In genomic region chr22:46514592-46515207, GRCh38 we compare ENCODE assay signal across 13 cellular contexts. TPM values are rescaled to one million over a fixed set of nuclear protein-coding genes. Genes with fewer than 3 reads are reported as not detected.
DNase-seq lines count a peak whose midpoint lies in the region; ATAC-seq and TF ChIP-seq lines count a peak whose summit lies in the region.
"Had no signal": no experiment of that assay in that cellular context is flagged by ENCODE, and none has a peak within 500 bp of the region (broad histone marks: within the 10 kb centered on the region; RNA-seq: fewer than 3 reads in every experiment).

No MANE protein-coding gene starts in this region.

- H3K27me3 ChIP-seq in IMR-90 (ENCODE audit: control insufficient read depth, insufficient read depth, low read length), result peaks cover 6% of the 10 kb centered on the region; the same call in 1 of the 2 replicates
- H3K27me3 ChIP-seq: testis had no signal

- H4K91ac ChIP-seq in IMR-90 (ENCODE audit: insufficient read depth, low read depth, low read length), result no peak overlapping the region

- H2BK5ac ChIP-seq in IMR-90 (ENCODE audit: low read depth, low read length, poor library complexity, severe bottlenecking), result peak overlapping the region; percentile 19

- no peak overlapping the region for H4K5ac ChIP-seq in IMR-90 (ENCODE audit: low read depth, low read length)

- no peaks in the 10 kb centered on the region for H4K20me1 ChIP-seq in IMR-90 (ENCODE audit: insufficient read depth, low read length)

- H2AFZ ChIP-seq in IMR-90 (replicated peaks; ENCODE audit: low read length, poor library complexity), result peak overlapping the region; percentile 85

- no peaks in the 10 kb centered on the region for H3K9me1 ChIP-seq in IMR-90 (ENCODE audit: insufficient read depth, low read length)

- intact Hi-C loops in IMR-90 (cut with micrococcal nuclease), result no loop called here

- no peak overlapping the region for H3K14ac ChIP-seq in IMR-90 (replicated peaks; ENCODE audit: low read depth, low read length)

- peaks cover 6% of the 10 kb centered on the region for H3K27me3 Mint-ChIP-seq in brain

- H3K56ac ChIP-seq in IMR-90 (ENCODE audit: extremely low read depth, insufficient read depth, low read length), result no peak overlapping the region

- DNase-seq in AG08396 (ENCODE audit: low spot score) (peak; percentile 76), IMR-90 (peak; percentile 69), iris pigment epithelial cell (ENCODE audit: low read depth) (peak; percentile 39), NCI-H128 (lab: John Stamatoyannopoulos, UW; ENCODE audit: unreplicated experiment) (no peak), DMS79 (lab: John Stamatoyannopoulos, UW) (no peak), GDM1 (lab: John Stamatoyannopoulos, UW) (no peak), cerebellum (ENCODE audit: low spot score) (no peak)
- DNase-seq: glutamatergic neuron, NCI-H446, SIG-M5, testis had no signal

- H3K4ac ChIP-seq in IMR-90 (ENCODE audit: low read depth, low read length), result no peak overlapping the region

- peak overlapping the region; percentile 55; the same call in 1 of the 2 replicates for H2BK120ac ChIP-seq in IMR-90 (ENCODE audit: low read depth, low read length)

- dilution Hi-C loops in IMR-90 (cut with HindIII; ENCODE audit: low sequenced_read_pairs, unreplicated experiment), result no loop called here

- no peak overlapping the region for H3K23ac ChIP-seq in IMR-90 (ENCODE audit: low read depth, low read length)

- 43% methylated on average over 5 of the region's 16 CpGs; no CpG with 5 or more reads in 1 of the 2 experiments for WGBS in IMR-90 (ENCODE audit: extremely low coverage in 2 of 2, insufficient read length in 1 of 2), 2 experiments

- TF ChIP-seq RAD21 in IMR-90 (IDR thresholded peaks at IDR 0.05; ENCODE audit: low read length), result no peak

- TF ChIP-seq CTCF in IMR-90 (conservative IDR thresholded peaks at IDR 0.05; ENCODE audit: low read depth, low read length), result no peak
- no peak for TF ChIP-seq CTCF in brain (conservative IDR thresholded peaks at IDR 0.05)

- no peak overlapping the region for H3K4me3 Mint-ChIP-seq in brain
- H3K4me3 Mint-ChIP-seq: activated T-helper 1 cell treated with anti-CD3 and anti-CD28 coated beads, Interleukin-12 subunit alpha, Interleukin-12 subunit beta, Interleukin-2, Interleukin-4 antibody, amounts not matched to agents 30 ng/mL and 10 ng/mL and 1 ng/mL, durations not matched to agents 14 hours and 24 hours and 36 hours had no signal

- peaks cover 58% of the 10 kb centered on the region for H3K4me1 Mint-ChIP-seq in brain

- no peak overlapping the region for H3K18ac ChIP-seq in IMR-90 (ENCODE audit: low read depth, low read length)

- H3K27ac ChIP-seq in IMR-90 (ENCODE audit: insufficient read depth, low read length), result no peak overlapping the region
- H3K27ac ChIP-seq: testis had no signal

- H3K9ac ChIP-seq in IMR-90 (ENCODE audit: low read depth, low read length), result no peak overlapping the region

- peaks cover 9% of the 10 kb centered on the region for H3K4me1 ChIP-seq in IMR-90 (ENCODE audit: control insufficient read depth, insufficient read depth, low read length)

- TF ChIP-seq POLR2A in IMR-90 (IDR thresholded peaks at IDR 0.05; ENCODE audit: low read depth, low read length), result no peak

- CTCF ChIA-PET in IMR-90 (lab: Yijun Ruan, JAX), result no interaction called here

- in situ Hi-C loops in IMR-90 (cut with MboI; ENCODE audit: low sequenced_read_pairs), result no loop called here

- POLR2A ChIA-PET in IMR-90 (lab: Charles Lee; ENCODE audit: unreplicated experiment), result no interaction called here

- no peak overlapping the region for H4K8ac ChIP-seq in IMR-90 (ENCODE audit: low read depth in 2 of 2, low read length in 2 of 2)

- H2BK20ac ChIP-seq in IMR-90 (ENCODE audit: low read depth, low read length), result peak overlapping the region; percentile 47; the same call in 1 of the 2 replicates

- peak overlapping the region; percentile 31; the same call in 1 of the 2 replicates for H2AK5ac ChIP-seq in IMR-90 (ENCODE audit: low read depth, low read length)

- H3K36me3 ChIP-seq in IMR-90 (ENCODE audit: control insufficient read depth, insufficient read depth, low read length), result no peaks in the 10 kb centered on the region

- H3K27ac Mint-ChIP-seq in brain, result peak overlapping the region; percentile 24 to 77 (median 72)
- H3K27ac Mint-ChIP-seq: activated T-helper 1 cell treated with anti-CD3 and anti-CD28 coated beads, Interleukin-12 subunit alpha, Interleukin-12 subunit beta, Interleukin-2, Interleukin-4 antibody, amounts not matched to agents 30 ng/mL and 10 ng/mL and 1 ng/mL, durations not matched to agents 14 hours and 24 hours and 36 hours had no signal

- no peaks in the 10 kb centered on the region for H3K9me3 ChIP-seq in IMR-90 (ENCODE audit: control insufficient read depth, insufficient read depth, low read length)
- H3K9me3 ChIP-seq: testis had no signal

- H2AK9ac ChIP-seq in IMR-90 (replicated peaks; ENCODE audit: low read depth, low read length, poor library complexity), result peak overlapping the region; percentile 0

- H3K4me3 ChIP-seq in IMR-90 (ENCODE audit: insufficient read depth, low read depth, low read length), result no peak overlapping the region
- H3K4me3 ChIP-seq: testis had no signal

- H2BK15ac ChIP-seq in IMR-90 (ENCODE audit: low read depth, low read length), result no peak overlapping the region

- no peaks in the 10 kb centered on the region for H3K79me1 ChIP-seq in IMR-90 (ENCODE audit: low read depth in 1 of 2, low read length in 2 of 2)

- H3K36me3 Mint-ChIP-seq in brain, result no peaks in the 10 kb centered on the region

- H3K9me3 Mint-ChIP-seq in brain, result no peaks in the 10 kb centered on the region
- H3K9me3 Mint-ChIP-seq: activated T-helper 1 cell treated with anti-CD3 and anti-CD28 coated beads, Interleukin-12 subunit alpha, Interleukin-12 subunit beta, Interleukin-2, Interleukin-4 antibody, amounts not matched to agents 30 ng/mL and 10 ng/mL and 1 ng/mL, durations not matched to agents 14 hours and 24 hours and 36 hours had no signal

- peak; percentile 91 for ATAC-seq in IMR-90 (ENCODE audit: low read depth)

- no TSS peak for BruUV-seq in IMR-90 (replicated peaks; lab: Mats Ljungman, UMichigan)

- H3K4me2 ChIP-seq in IMR-90 (ENCODE audit: low read depth, low read length), result no peak overlapping the region

TF ChIP-seq in IMR-90, 13 proteins besides CTCF, POLR2A, EP300 and RAD21:
- TF ChIP-seq CHD1 (IDR thresholded peaks at IDR 0.05; ENCODE audit: low read depth, low read length), result no peak
- TF ChIP-seq MXI1 (IDR thresholded peaks at IDR 0.05; ENCODE audit: borderline replicate concordance, low read depth, low read length), result no peak
- TF ChIP-seq USF2 (IDR thresholded peaks at IDR 0.05; ENCODE audit: low read depth, low read length), result no peak
- peak; percentile 67; the same call in 1 of the 2 replicates for TF ChIP-seq NFE2L2 (IDR thresholded peaks at IDR 0.05; ENCODE audit: low read depth, low read length)
- TF ChIP-seq SMC3 (IDR thresholded peaks at IDR 0.05; ENCODE audit: low read depth, low read length), result no peak
- TF ChIP-seq RCOR1 (IDR thresholded peaks at IDR 0.05; ENCODE audit: insufficient replicate concordance, low read length), result no peak
- 0 out of 2 replicates have a peak, but pooled peaks have one; percentile 14 for TF ChIP-seq MAZ (IDR thresholded peaks at IDR 0.05; ENCODE audit: borderline replicate concordance, low read depth, low read length)
- TF ChIP-seq RFX5 (IDR thresholded peaks at IDR 0.05; ENCODE audit: low read depth, low read length), result no peak

RNA-seq across cellular contexts. Expression of gene CELSR1, which starts 22.7 kb away (rescaled TPM):
- total RNA-seq in IMR-90 (2012; rRNA removed) (0.36 and 0.56 TPM in 2 replicates), cerebellum (7.8 TPM)
- polyA plus RNA-seq in IMR-90 (2012; rRNA removed) (0.82 and 1.4 TPM in 2 replicates), brain (ENCODE audit: insufficient read depth, low read depth, low replicate concordance) (1.5 TPM)
- 0.47 and 1.2 TPM in 2 replicates for polyA plus RNA-seq in IMR-90 (2012; cell fraction: cytosol; rRNA removed)
- polyA plus RNA-seq in IMR-90 (2012; cell fraction: nucleus; rRNA removed; ENCODE audit: low replicate concordance), result 0.91 and 1.9 TPM in 2 replicates

Comparison
In these comparisons a context has a peak if more than half of its experiments do, and no peak if none do; other contexts are left out.
1. DNase-seq: peak in AG08396 (single experiment), IMR-90 (single experiment) and iris pigment epithelial cell (single experiment); none in NCI-H128 (single experiment), DMS79 (single experiment), GDM1 (single experiment) and cerebellum (single experiment).